ENCODE assay signal across 22 cellular contexts in genomic region chr7:133675510-133676218, GRCh38.
"Had no signal": no experiment of that assay in that cellular context is flagged by ENCODE, and none has a peak within 500 bp of the region (broad histone marks: within the 10 kb centered on the region; RNA-seq: fewer than 3 reads in every experiment).

No MANE protein-coding gene starts in this region.

- H3K27me3 Mint-ChIP-seq: activated CD4-positive, alpha-beta T cell treated with anti-CD3 and anti-CD28 coated beads, Interleukin-2, amount 10 ng/mL, durations not matched to agents 7 days and 5 days; T-cell had no signal

- H3K9me3 ChIP-seq: esophagus squamous epithelium, lower lobe of right lung, tibial nerve had no signal

- H3K4me1 Mint-ChIP-seq: activated CD4-positive, alpha-beta T cell treated with anti-CD3 and anti-CD28 coated beads, Interleukin-2, amount 10 ng/mL, durations not matched to agents 7 days and 5 days had no signal

- H3K27ac ChIP-seq: cardiac muscle cell, esophagus squamous epithelium, foreskin keratinocyte, lower lobe of right lung, tibial nerve had no signal

- H3K27me3 ChIP-seq: cardiac muscle cell, esophagus squamous epithelium, foreskin keratinocyte, tibial nerve had no signal

- H3K4me3 Mint-ChIP-seq: activated CD4-positive, alpha-beta T cell treated with anti-CD3 and anti-CD28 coated beads, Interleukin-2, amount 10 ng/mL, durations not matched to agents 7 days and 5 days; activated T-cell treated with anti-CD3 and anti-CD28 coated beads, Interleukin-2, amount 50 U/mL, for 4 hours; nephron; T-cell had no signal

- H3K27ac Mint-ChIP-seq: activated CD4-positive, alpha-beta T cell treated with anti-CD3 and anti-CD28 coated beads, Interleukin-2, amount 10 ng/mL, durations not matched to agents 7 days and 5 days; T-cell had no signal

- H3K9me3 Mint-ChIP-seq: activated CD4-positive, alpha-beta T cell treated with anti-CD3 and anti-CD28 coated beads, Interleukin-2, amount 10 ng/mL, durations not matched to agents 7 days and 5 days; activated T-cell treated with anti-CD3 and anti-CD28 coated beads, Interleukin-2, amount 50 U/mL, for 4 hours; nephron; T-cell had no signal

- DNase-seq: activated CD4-positive, alpha-beta T cell treated with anti-CD3 and anti-CD28 coated beads, Interleukin-2, amount 10 ng/mL, durations not matched to agents 7 days and 5 days; activated CD8-positive, alpha-beta memory T cell treated with anti-CD3 and anti-CD28 coated beads, Interleukin-2, amount 50 U/mL, for 4 hours; activated effector memory CD4-positive, alpha-beta T cell treated with Interleukin-2 at 50 U/mL for 16 hours; activated naive CD4-positive, alpha-beta T cell treated with anti-CD3 and anti-CD28 coated beads, Interleukin-2, amount 50 U/mL, for 16 hours; activated T-cell treated with anti-CD3 and anti-CD28 coated beads, Interleukin-2, amount 50 U/mL, for 4 hours; dermis blood vessel endothelial cell; effector memory CD4-positive, alpha-beta T cell; esophagus squamous epithelium; hypothalamus; islet precursor cell; lower lobe of right lung; nucleus accumbens; stimulated activated CD4-positive, alpha-beta T cell treated with anti-CD3 and anti-CD28 coated beads, Interleukin-12 subunit alpha, Interleukin-12 subunit beta, amount 100 ng/mL, for 4 hours; stimulated activated CD4-positive, alpha-beta T cell treated with anti-CD3 and anti-CD28 coated beads, Interleukin-1b, Interleukin-23, amount 100 ng/mL, for 48 hours; stimulated activated CD8-positive, alpha-beta memory T cell treated with anti-CD3 and anti-CD28 coated beads, Interleukin-4, amount 100 ng/mL, for 48 hours; stimulated activated naive CD4-positive, alpha-beta T cell; T-cell had no signal

- H3K4me3 ChIP-seq: cardiac muscle cell, esophagus squamous epithelium, lower lobe of right lung, tibial nerve had no signal

- H3K4me1 ChIP-seq: esophagus squamous epithelium, lower lobe of right lung, tibial nerve had no signal

- H3K36me3 ChIP-seq: cardiac muscle cell, esophagus squamous epithelium, lower lobe of right lung, tibial nerve had no signal

- ATAC-seq: activated CD4-positive, CD25-positive, alpha-beta regulatory T cell treated with anti-CD3 and anti-CD28 coated beads, Interleukin-2, amount 50 U/mL, for 24 hours; activated T-cell treated with anti-CD3 and anti-CD28 coated beads, Interleukin-2, amount 50 U/mL, for 4 hours; foreskin keratinocyte; lower lobe of right lung; T-cell had no signal
